ENCODE assay signal across 16 cellular contexts in genomic region chr14:88934231-88934898, GRCh38.
"Had no signal": no experiment of that assay in that cellular context is flagged by ENCODE, and none has a peak within 500 bp of the region (broad histone marks: within the 10 kb centered on the region; RNA-seq: fewer than 3 reads in every experiment).

No MANE protein-coding gene starts in this region.

- H3K4me3 ChIP-seq: cardiac muscle cell, coronary artery, gastroesophageal sphincter, hepatocyte, lung, prostate gland, upper lobe of right lung had no signal

- H3K4me3 Mint-ChIP-seq: activated naive CD8-positive, alpha-beta T cell; naive thymus-derived CD4-positive, alpha-beta T cell; stimulated activated naive CD8-positive, alpha-beta T cell treated with anti-CD3 and anti-CD28 coated beads, Interleukin-15, Interleukin-2, amounts not matched to agents 100 ng/mL and 50 ng/mL, for 24 hours had no signal

- H3K9me3 ChIP-seq: prostate gland, upper lobe of right lung had no signal

- H2AFZ ChIP-seq: hepatocyte had no signal

- H3K36me3 ChIP-seq: cardiac muscle cell, gastroesophageal sphincter, prostate gland, upper lobe of right lung had no signal

- H3K36me3 Mint-ChIP-seq: naive thymus-derived CD4-positive, alpha-beta T cell had no signal

- H3K27me3 ChIP-seq: cardiac muscle cell, gastroesophageal sphincter, hepatocyte, upper lobe of right lung had no signal

- H3K4me1 Mint-ChIP-seq: naive thymus-derived CD4-positive, alpha-beta T cell had no signal

- H3K4me1 ChIP-seq: gastroesophageal sphincter, prostate gland, upper lobe of right lung had no signal

- H3K79me2 ChIP-seq: hepatocyte had no signal

- H3K4me2 ChIP-seq: hepatocyte had no signal

- H3K27ac Mint-ChIP-seq: activated naive CD8-positive, alpha-beta T cell; naive thymus-derived CD4-positive, alpha-beta T cell; stimulated activated naive CD8-positive, alpha-beta T cell treated with anti-CD3 and anti-CD28 coated beads, Interleukin-15, Interleukin-2, amounts not matched to agents 100 ng/mL and 50 ng/mL, for 24 hours had no signal

- DNase-seq: activated CD4-positive, alpha-beta T cell treated with anti-CD3 and anti-CD28 coated beads, Interleukin-2, amount 50 U/mL, for 1 hour; activated T-cell treated with anti-CD3 and anti-CD28 coated beads, Interleukin-2, amount 50 U/mL, for 1 hour; effector CD4-positive, alpha-beta T cell; naive thymus-derived CD4-positive, alpha-beta T cell; nucleus accumbens; stimulated activated CD4-positive, alpha-beta T cell treated with anti-CD3 and anti-CD28 coated beads, Interleukin-12 subunit alpha, Interleukin-12 subunit beta, amount 100 ng/mL, for 4 hours; upper lobe of right lung had no signal

- H3K27ac ChIP-seq: cardiac muscle cell, coronary artery, gastroesophageal sphincter, hepatocyte, prostate gland, upper lobe of right lung had no signal

- ATAC-seq: gastroesophageal sphincter; naive thymus-derived CD4-positive, alpha-beta T cell; sciatic nerve; upper lobe of right lung had no signal
